25 cellular contexts compared by ENCODE assay signal in the genomic region with DNA sequence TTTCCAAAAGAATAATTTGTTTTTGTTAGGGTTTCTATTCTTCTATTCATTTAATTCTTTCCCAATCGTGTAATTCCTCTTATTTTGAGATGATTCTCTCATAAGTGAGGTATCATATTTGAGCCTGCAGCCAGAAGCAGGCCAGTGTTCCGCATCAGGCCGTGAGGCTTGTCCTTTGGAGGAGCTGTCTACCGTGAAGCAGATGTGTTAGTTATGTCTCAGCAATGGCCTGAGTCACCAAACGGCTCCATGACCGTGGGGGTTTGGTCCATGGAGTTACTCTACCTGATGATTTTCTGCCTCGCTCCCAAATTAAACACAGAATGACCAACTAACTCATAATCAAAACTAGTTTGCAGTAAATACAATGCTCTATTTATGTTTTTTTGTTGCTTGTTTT.
"Had no signal": no experiment of that assay in that cellular context is flagged by ENCODE, and none has a peak within 500 bp of the region (broad histone marks: within the 10 kb centered on the region; RNA-seq: fewer than 3 reads in every experiment).

No MANE protein-coding gene starts in this region.

- H3K9me3 ChIP-seq: colonic mucosa, esophagus squamous epithelium, left lung, neutrophil, pancreas, right lobe of liver, stomach, thyroid gland, vagina had no signal

- H3K4me3 Mint-ChIP-seq: dendritic cell treated with granulocyte-macrophage colony-stimulating factor and Interleukin-4, amounts not matched to agents 40 ng/mL and 50 ng/mL, for 4 days; endodermal cell; naive thymus-derived CD8-positive, alpha-beta T cell; stimulated activated effector memory CD8-positive, alpha-beta T cell treated with anti-CD3 and anti-CD28 coated beads, Interleukin-12 subunit alpha, Interleukin-12 subunit beta, amount 100 ng/mL, for 72 hours had no signal

- H3K36me3 Mint-ChIP-seq: naive thymus-derived CD8-positive, alpha-beta T cell; stimulated activated effector memory CD8-positive, alpha-beta T cell treated with anti-CD3 and anti-CD28 coated beads, Interleukin-12 subunit alpha, Interleukin-12 subunit beta, amount 100 ng/mL, for 72 hours had no signal

- H3K27ac Mint-ChIP-seq: dendritic cell treated with granulocyte-macrophage colony-stimulating factor and Interleukin-4, amounts not matched to agents 40 ng/mL and 50 ng/mL, for 4 days; endodermal cell; naive thymus-derived CD8-positive, alpha-beta T cell; stimulated activated effector memory CD8-positive, alpha-beta T cell treated with anti-CD3 and anti-CD28 coated beads, Interleukin-12 subunit alpha, Interleukin-12 subunit beta, amount 100 ng/mL, for 72 hours had no signal

- H3K27ac ChIP-seq: colonic mucosa, esophagus squamous epithelium, left lung, neutrophil, pancreas, right lobe of liver, stomach, thyroid gland, vagina had no signal

- ATAC-seq: left cardiac atrium; left lung; naive thymus-derived CD8-positive, alpha-beta T cell; pancreas; right lobe of liver; stimulated activated effector memory CD8-positive, alpha-beta T cell treated with anti-CD3 and anti-CD28 coated beads, Interleukin-12 subunit alpha, Interleukin-12 subunit beta, amount 100 ng/mL, for 72 hours had no signal

- H3K4me3 ChIP-seq: colonic mucosa, esophagus squamous epithelium, left lung, pancreas, right lobe of liver, stomach, thyroid gland, vagina had no signal

- H3K27me3 ChIP-seq: colonic mucosa, esophagus squamous epithelium, left lung, neutrophil, pancreas, right lobe of liver, stomach, thyroid gland, vagina had no signal

- DNase-seq: colonic mucosa; effector CD8-positive, alpha-beta T cell; endodermal cell; erythroblast; esophagus squamous epithelium; left cardiac atrium; left lung; mesenchymal stem cell; midbrain; naive thymus-derived CD8-positive, alpha-beta T cell; pancreas; right lobe of liver; small intestine; stimulated activated CD4-positive, alpha-beta T cell treated with anti-CD3 and anti-CD28 coated beads, Interleukin-15, amount 100 ng/mL, for 24 hours; stimulated activated CD4-positive, alpha-beta T cell treated with anti-CD3 and anti-CD28 coated beads, Interleukin-4, amount 100 ng/mL, for 24 hours; stimulated activated naive CD4-positive, alpha-beta T cell treated with Interleukin-2 at 50 U/mL for 16 hours; stomach; thyroid gland; trophoblast cell had no signal

- H3K4me1 ChIP-seq: left lung, right lobe of liver, stomach, thyroid gland had no signal

- FAIRE-seq: frontal cortex, keratinocyte, pancreas, small intestine had no signal

- H3K36me3 ChIP-seq: colonic mucosa, neutrophil, pancreas, vagina had no signal

- H3K4me1 Mint-ChIP-seq: endodermal cell; naive thymus-derived CD8-positive, alpha-beta T cell; stimulated activated effector memory CD8-positive, alpha-beta T cell treated with anti-CD3 and anti-CD28 coated beads, Interleukin-12 subunit alpha, Interleukin-12 subunit beta, amount 100 ng/mL, for 72 hours had no signal

- H3K9me3 Mint-ChIP-seq: dendritic cell treated with granulocyte-macrophage colony-stimulating factor and Interleukin-4, amounts not matched to agents 40 ng/mL and 50 ng/mL, for 4 days; endodermal cell; naive thymus-derived CD8-positive, alpha-beta T cell; stimulated activated effector memory CD8-positive, alpha-beta T cell treated with anti-CD3 and anti-CD28 coated beads, Interleukin-12 subunit alpha, Interleukin-12 subunit beta, amount 100 ng/mL, for 72 hours had no signal
